1 cellular context compared by ENCODE assay signal in the genomic region with DNA sequence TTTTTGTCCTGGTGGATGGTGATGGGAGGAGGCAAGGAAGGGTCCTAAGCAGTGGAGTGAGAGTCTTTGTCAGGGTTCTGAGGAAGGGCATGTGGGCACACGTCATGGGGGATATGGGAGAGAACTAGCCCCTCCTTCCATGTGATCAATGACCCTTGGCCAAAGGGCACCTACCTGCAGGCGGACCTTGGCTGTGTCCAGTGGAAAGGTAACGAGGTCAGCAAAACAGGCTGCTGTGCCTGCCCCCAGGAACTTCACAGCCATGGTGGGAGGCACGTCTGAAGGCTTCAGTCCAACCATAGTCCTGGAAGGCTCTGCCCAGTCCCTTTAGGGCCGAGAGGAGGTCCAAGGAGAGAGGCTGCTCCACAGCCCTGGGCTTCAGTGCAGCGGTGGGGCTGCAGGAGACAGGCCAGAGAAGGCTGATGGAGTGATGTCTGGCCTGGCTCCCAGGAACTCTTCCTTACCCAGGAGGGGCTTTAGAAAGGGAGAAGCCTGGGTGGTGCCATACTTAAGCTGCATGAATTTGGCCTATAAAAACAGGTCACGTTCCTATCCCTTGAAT.
TF ChIP-seq lines count a peak whose summit lies in the region.

No MANE protein-coding gene starts in this region.

TF ChIP-seq in HepG2, 621 proteins besides CTCF, POLR2A, EP300 and RAD21 (continues in another document):
- TF ChIP-seq MXI1 (IDR thresholded peaks at IDR 0.05; ENCODE audit: borderline replicate concordance, low read depth, low read length) (no peak), NCOR1 (IDR thresholded peaks at IDR 0.05; ENCODE audit: borderline replicate concordance, low read length) (0 out of 2 replicates have a peak, but pooled peaks have one; percentile 18), SNAPC4 (CRISPR knock-in tag; IDR thresholded peaks at IDR 0.05) (no peak), PAXIP1 (CRISPR knock-in tag; conservative IDR thresholded peaks at IDR 0.05) (peak; percentile 40; the same call in 1 of the 2 replicates), HNF4A (CRISPR knock-in tag; IDR thresholded peaks at IDR 0.05) (peak; percentile 78), ZNF414 (CRISPR knock-in tag; IDR thresholded peaks at IDR 0.05) (no peak), IRF2 (CRISPR knock-in tag; IDR thresholded peaks at IDR 0.05) (no peak), EED (CRISPR knock-in tag; IDR thresholded peaks at IDR 0.05) (no peak), KDM5A (IDR thresholded peaks at IDR 0.05; ENCODE audit: borderline replicate concordance, low read length) (no peak), PHF21A (CRISPR knock-in tag; IDR thresholded peaks at IDR 0.05) (no peak), ETV5 (CRISPR knock-in tag; IDR thresholded peaks at IDR 0.05; ENCODE audit: borderline replicate concordance) (no peak), KLF15 (CRISPR knock-in tag; IDR thresholded peaks at IDR 0.05; ENCODE audit: borderline replicate concordance) (no peak), SAP130 (CRISPR knock-in tag; IDR thresholded peaks at IDR 0.05; ENCODE audit: low read depth) (no peak), CREB1 (IDR thresholded peaks at IDR 0.05) (no peak), CREB1 (CRISPR knock-in tag; IDR thresholded peaks at IDR 0.05) (no peak), GPN1 (CRISPR knock-in tag; IDR thresholded peaks at IDR 0.05; ENCODE audit: borderline replicate concordance) (no peak), NR2F6 (IDR thresholded peaks at IDR 0.05) (no peak), NR2F6 (CRISPR knock-in tag; IDR thresholded peaks at IDR 0.05) (0 out of 2 replicates have a peak, but pooled peaks have one; percentile 14), MAFF (IDR thresholded peaks at IDR 0.05; ENCODE audit: low read depth, low read length) (0 out of 2 replicates have a peak, but pooled peaks have one; percentile 26), ZNF160 (CRISPR knock-in tag; IDR thresholded peaks at IDR 0.05) (no peak), RARA (CRISPR knock-in tag; IDR thresholded peaks at IDR 0.05) (peak; percentile 54), HDAC1 (CRISPR knock-in tag; IDR thresholded peaks at IDR 0.05) (0 out of 2 replicates have a peak, but pooled peaks have one; percentile 44), CHD4 (IDR thresholded peaks at IDR 0.05; ENCODE audit: borderline replicate concordance, low read length) (no peak), ZFP36L2 (CRISPR knock-in tag; IDR thresholded peaks at IDR 0.05) (no peak), ZNF33B (CRISPR knock-in tag; IDR thresholded peaks at IDR 0.05) (no peak), CHD2 (IDR thresholded peaks at IDR 0.05; ENCODE audit: low read depth, low read length) (no peak), GRHL1 (CRISPR knock-in tag; conservative IDR thresholded peaks at IDR 0.05) (no peak), ATF1 (CRISPR knock-in tag; IDR thresholded peaks at IDR 0.05) (no peak), TEAD2 (CRISPR knock-in tag; IDR thresholded peaks at IDR 0.05) (no peak), ZEB1 (IDR thresholded peaks at IDR 0.05; ENCODE audit: insufficient replicate concordance, low read depth) (peak; percentile 50), ZSCAN30 (CRISPR knock-in tag; IDR thresholded peaks at IDR 0.05) (no peak), THRA (CRISPR knock-in tag; IDR thresholded peaks at IDR 0.05; ENCODE audit: borderline replicate concordance) (no peak), YY1 (IDR thresholded peaks at IDR 0.05; ENCODE audit: insufficient read depth, insufficient replicate concordance, low read depth, low read length) (no peak), ZNF883 (CRISPR knock-in tag; IDR thresholded peaks at IDR 0.05; ENCODE audit: not compliant biosample characterization) (no peak), PCBP1 (IDR thresholded peaks at IDR 0.05; ENCODE audit: borderline replicate concordance, low read depth, low read length) (no peak), REXO4 (CRISPR knock-in tag; IDR thresholded peaks at IDR 0.05; ENCODE audit: borderline replicate concordance) (no peak), ZBTB21 (CRISPR knock-in tag; IDR thresholded peaks at IDR 0.05) (no peak)
- TF ChIP-seq, protein P1, sequence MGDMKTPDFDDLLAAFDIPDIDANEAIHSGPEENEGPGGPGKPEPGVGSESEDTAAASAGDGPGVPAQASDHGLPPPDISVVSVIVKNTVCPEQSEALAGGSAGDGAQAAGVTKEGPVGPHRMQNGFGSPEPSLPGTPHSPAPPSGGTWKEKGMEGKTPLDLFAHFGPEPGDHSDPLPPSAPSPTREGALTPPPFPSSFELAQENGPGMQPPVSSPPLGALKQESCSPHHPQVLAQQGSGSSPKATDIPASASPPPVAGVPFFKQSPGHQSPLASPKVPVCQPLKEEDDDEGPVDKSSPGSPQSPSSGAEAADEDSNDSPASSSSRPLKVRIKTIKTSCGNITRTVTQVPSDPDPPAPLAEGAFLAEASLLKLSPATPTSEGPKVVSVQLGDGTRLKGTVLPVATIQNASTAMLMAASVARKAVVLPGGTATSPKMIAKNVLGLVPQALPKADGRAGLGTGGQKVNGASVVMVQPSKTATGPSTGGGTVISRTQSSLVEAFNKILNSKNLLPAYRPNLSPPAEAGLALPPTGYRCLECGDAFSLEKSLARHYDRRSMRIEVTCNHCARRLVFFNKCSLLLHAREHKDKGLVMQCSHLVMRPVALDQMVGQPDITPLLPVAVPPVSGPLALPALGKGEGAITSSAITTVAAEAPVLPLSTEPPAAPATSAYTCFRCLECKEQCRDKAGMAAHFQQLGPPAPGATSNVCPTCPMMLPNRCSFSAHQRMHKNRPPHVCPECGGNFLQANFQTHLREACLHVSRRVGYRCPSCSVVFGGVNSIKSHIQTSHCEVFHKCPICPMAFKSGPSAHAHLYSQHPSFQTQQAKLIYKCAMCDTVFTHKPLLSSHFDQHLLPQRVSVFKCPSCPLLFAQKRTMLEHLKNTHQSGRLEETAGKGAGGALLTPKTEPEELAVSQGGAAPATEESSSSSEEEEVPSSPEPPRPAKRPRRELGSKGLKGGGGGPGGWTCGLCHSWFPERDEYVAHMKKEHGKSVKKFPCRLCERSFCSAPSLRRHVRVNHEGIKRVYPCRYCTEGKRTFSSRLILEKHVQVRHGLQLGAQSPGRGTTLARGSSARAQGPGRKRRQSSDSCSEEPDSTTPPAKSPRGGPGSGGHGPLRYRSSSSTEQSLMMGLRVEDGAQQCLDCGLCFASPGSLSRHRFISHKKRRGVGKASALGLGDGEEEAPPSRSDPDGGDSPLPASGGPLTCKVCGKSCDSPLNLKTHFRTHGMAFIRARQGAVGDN (CRISPR knock-in tag; IDR thresholded peaks at IDR 0.05), result peak; percentile 33; the same call in 1 of the 2 replicates
- TF ChIP-seq, protein P2, sequence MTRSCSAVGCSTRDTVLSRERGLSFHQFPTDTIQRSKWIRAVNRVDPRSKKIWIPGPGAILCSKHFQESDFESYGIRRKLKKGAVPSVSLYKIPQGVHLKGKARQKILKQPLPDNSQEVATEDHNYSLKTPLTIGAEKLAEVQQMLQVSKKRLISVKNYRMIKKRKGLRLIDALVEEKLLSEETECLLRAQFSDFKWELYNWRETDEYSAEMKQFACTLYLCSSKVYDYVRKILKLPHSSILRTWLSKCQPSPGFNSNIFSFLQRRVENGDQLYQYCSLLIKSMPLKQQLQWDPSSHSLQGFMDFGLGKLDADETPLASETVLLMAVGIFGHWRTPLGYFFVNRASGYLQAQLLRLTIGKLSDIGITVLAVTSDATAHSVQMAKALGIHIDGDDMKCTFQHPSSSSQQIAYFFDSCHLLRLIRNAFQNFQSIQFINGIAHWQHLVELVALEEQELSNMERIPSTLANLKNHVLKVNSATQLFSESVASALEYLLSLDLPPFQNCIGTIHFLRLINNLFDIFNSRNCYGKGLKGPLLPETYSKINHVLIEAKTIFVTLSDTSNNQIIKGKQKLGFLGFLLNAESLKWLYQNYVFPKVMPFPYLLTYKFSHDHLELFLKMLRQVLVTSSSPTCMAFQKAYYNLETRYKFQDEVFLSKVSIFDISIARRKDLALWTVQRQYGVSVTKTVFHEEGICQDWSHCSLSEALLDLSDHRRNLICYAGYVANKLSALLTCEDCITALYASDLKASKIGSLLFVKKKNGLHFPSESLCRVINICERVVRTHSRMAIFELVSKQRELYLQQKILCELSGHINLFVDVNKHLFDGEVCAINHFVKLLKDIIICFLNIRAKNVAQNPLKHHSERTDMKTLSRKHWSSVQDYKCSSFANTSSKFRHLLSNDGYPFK (CRISPR knock-in tag; IDR thresholded peaks at IDR 0.05; ENCODE audit: borderline replicate concordance), result no peak
- TF ChIP-seq, protein P3, sequence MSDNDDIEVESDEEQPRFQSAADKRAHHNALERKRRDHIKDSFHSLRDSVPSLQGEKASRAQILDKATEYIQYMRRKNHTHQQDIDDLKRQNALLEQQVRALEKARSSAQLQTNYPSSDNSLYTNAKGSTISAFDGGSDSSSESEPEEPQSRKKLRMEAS (IDR thresholded peaks at IDR 0.05), result peak; percentile 30; the same call in 1 of the 2 replicates
